Comparison of ENCODE assay signal across 28 cellular contexts in genomic region chr16:87166321-87166720, GRCh38.
"Had no signal": no experiment of that assay in that cellular context is flagged by ENCODE, and none has a peak within 500 bp of the region (broad histone marks: within the 10 kb centered on the region; RNA-seq: fewer than 3 reads in every experiment).

No MANE protein-coding gene starts in this region.

- H3K27ac ChIP-seq: heart right ventricle, hepatocyte, left ventricle myocardium inferior, neutrophil, parathyroid adenoma, right atrium auricular region, right lobe of liver, skin epidermis, stomach, testis, thyroid gland, transverse colon, upper lobe of left lung, vagina had no signal

- H3K27ac Mint-ChIP-seq: memory B cell; naive thymus-derived CD4-positive, alpha-beta T cell; natural killer cell treated with Interleukin-12 subunit alpha and Interleukin-12 subunit beta and Interleukin-15 and Interleukin-18, amount 100 ng/mL, for 72 hours; progenitor cell of endocrine pancreas; stimulated activated naive B cell treated with anti-CD40 and anti-IgM and Interleukin-4, amounts not matched to agents 10 μg/mL and 1 μg/mL and 100 μg/mL, for 72 hours had no signal

- H3K4me3 Mint-ChIP-seq: memory B cell; naive thymus-derived CD4-positive, alpha-beta T cell; natural killer cell treated with Interleukin-12 subunit alpha and Interleukin-12 subunit beta and Interleukin-15 and Interleukin-18, amount 100 ng/mL, for 72 hours; neural crest cell; stimulated activated naive B cell treated with anti-CD40 and anti-IgM and Interleukin-4, amounts not matched to agents 10 μg/mL and 1 μg/mL and 100 μg/mL, for 72 hours had no signal

- H3K4me1 Mint-ChIP-seq: neural crest cell had no signal

- H3K9me3 ChIP-seq: left ventricle myocardium inferior, mucosa of descending colon, neutrophil, right atrium auricular region, right lobe of liver, testis, thyroid gland, transverse colon, upper lobe of left lung, vagina had no signal

- H3K27me3 ChIP-seq: hepatocyte, right atrium auricular region, right lobe of liver, testis, thyroid gland, transverse colon, upper lobe of left lung, vagina had no signal

- H3K4me1 ChIP-seq: heart right ventricle, left ventricle myocardium inferior, parathyroid adenoma, right atrium auricular region, stomach, thyroid gland, transverse colon, upper lobe of left lung, vagina had no signal

- H3K36me3 ChIP-seq: heart right ventricle, left ventricle myocardium inferior, neutrophil, right atrium auricular region, right lobe of liver, stomach, thyroid gland, transverse colon, upper lobe of left lung, vagina had no signal

- H3K4me2 ChIP-seq: hepatocyte had no signal

- H2AFZ ChIP-seq: hepatocyte, parathyroid adenoma had no signal

- H3K9ac ChIP-seq: parathyroid adenoma had no signal

- DNase-seq: heart right ventricle; islet precursor cell; left ventricle myocardium inferior; midbrain; mucosa of descending colon; naive thymus-derived CD4-positive, alpha-beta T cell; right lobe of liver; stimulated activated CD4-positive, alpha-beta T cell treated with anti-CD3 and anti-CD28 coated beads, Interleukin-12 subunit alpha, Interleukin-12 subunit beta, amount 100 ng/mL, for 4 hours; stimulated activated CD4-positive, alpha-beta T cell treated with anti-CD3 and anti-CD28 coated beads, Interleukin-15, amount 100 ng/mL, for 24 hours; stimulated activated CD4-positive, alpha-beta T cell treated with anti-CD3 and anti-CD28 coated beads, Interleukin-2, amount 100 ng/mL, for 24 hours; stimulated activated CD4-positive, alpha-beta T cell treated with anti-CD3 and anti-CD28 coated beads, Interleukin-4, amount 100 ng/mL, for 1 hour; stimulated activated naive B cell treated with anti-CD40 and anti-IgM and Interleukin-4, amounts not matched to agents 10 μg/mL and 1 μg/mL and 100 μg/mL, for 72 hours; stimulated activated naive CD8-positive, alpha-beta T cell treated with anti-CD3 and anti-CD28 coated beads, Interleukin-15, Interleukin-2, amounts not matched to agents 100 U/mL and 50 U/mL, for 24 hours; stomach; testis; thyroid gland; transverse colon had no signal

- ATAC-seq: heart right ventricle; mucosa of descending colon; naive thymus-derived CD4-positive, alpha-beta T cell; natural killer cell treated with Interleukin-12 subunit alpha and Interleukin-12 subunit beta and Interleukin-15 and Interleukin-18, amount 100 ng/mL, for 72 hours; right lobe of liver; stimulated activated naive B cell treated with anti-CD40 and anti-IgM and Interleukin-4, amounts not matched to agents 10 μg/mL and 1 μg/mL and 100 μg/mL, for 72 hours; stimulated activated naive CD8-positive, alpha-beta T cell treated with anti-CD3 and anti-CD28 coated beads, Interleukin-15, Interleukin-2, amounts not matched to agents 100 U/mL and 50 U/mL, for 24 hours had no signal

- H3K4me3 ChIP-seq: heart right ventricle, hepatocyte, left ventricle myocardium inferior, mucosa of descending colon, right atrium auricular region, right lobe of liver, skin epidermis, stomach, testis, thyroid gland, transverse colon, upper lobe of left lung, vagina had no signal
